ENCODE assay signal across 8 cellular contexts in the genomic region with DNA sequence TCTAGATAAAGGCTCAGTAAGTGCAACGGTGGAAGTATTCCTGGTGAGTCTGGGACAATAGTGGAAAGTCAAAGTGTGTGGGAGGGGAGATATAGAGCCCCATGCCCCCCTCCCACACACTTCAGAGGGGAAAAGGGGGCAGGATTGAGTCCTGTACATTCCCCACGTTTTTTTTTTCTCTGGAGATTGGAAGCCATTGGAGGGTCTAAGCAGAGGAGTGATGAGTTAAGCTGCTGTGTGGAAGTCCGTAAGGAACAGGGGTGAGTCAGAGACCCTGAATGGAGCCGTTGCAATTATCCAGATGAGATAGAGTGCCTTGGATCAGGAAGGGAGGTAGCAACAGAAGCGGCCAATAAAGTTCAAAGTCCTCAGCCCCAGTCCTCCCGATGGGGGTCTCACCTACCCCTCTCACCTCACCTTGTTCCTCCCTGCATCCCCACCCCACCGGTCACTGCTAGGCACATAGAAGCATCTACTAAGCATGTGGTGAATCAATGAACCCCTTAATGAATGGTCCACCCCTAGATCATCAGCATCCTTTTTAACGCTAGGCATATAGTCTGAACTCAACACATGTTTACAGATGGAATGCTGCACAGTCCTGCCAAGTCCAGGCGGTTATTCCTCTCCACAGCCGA. TPM values are rescaled to one million over a fixed set of nuclear protein-coding genes. Genes with fewer than 3 reads are reported as not detected.
DNase-seq lines count a peak whose midpoint lies in the region; ATAC-seq and TF ChIP-seq lines count a peak whose summit lies in the region.

No MANE protein-coding gene starts in this region.

- H3K27me3 Mint-ChIP-seq in neural progenitor cell (ENCODE audit: insufficient read depth, low read depth) = peaks cover 7% of the 10 kb centered on the region

- H3K4me1 ChIP-seq in SJSA1 (replicated peaks) (peaks cover 11% of the 10 kb centered on the region), esophagus muscularis mucosa (peaks cover 17 to 23% (median 19%) of the 10 kb centered on the region in 4 donors), neural progenitor cell (peaks cover 5% of the 10 kb centered on the region)

- H3K4me3 Mint-ChIP-seq in neural progenitor cell = peak overlapping the region; percentile 91

- H3K27ac ChIP-seq in SJSA1 (peak overlapping the region; percentile 83), esophagus muscularis mucosa (replicated peaks in 1 of 4) (peak overlapping the region; percentile 88 to 96 (median 94)), neural progenitor cell (no peak overlapping the region)

- 37% methylated on average over 10 of the region's 10 CpGs for WGBS in esophagus muscularis mucosa

- peak overlapping the region; percentile 95 for H3K27ac Mint-ChIP-seq in neural progenitor cell

- H3K4me2 ChIP-seq in neural progenitor cell = peak overlapping the region; percentile 96

- ATAC-seq in HG02870 (IDR thresholded peaks at IDR 0.05; ENCODE audit: unreplicated experiment) (no peak), GM21529 (IDR thresholded peaks at IDR 0.05; ENCODE audit: unreplicated experiment) (no peak)

- no peaks in the 10 kb centered on the region for H4K20me1 ChIP-seq in neural progenitor cell (ENCODE audit: low read depth)

- H3K79me2 ChIP-seq in neural progenitor cell (ENCODE audit: low read depth) = peaks cover 10% of the 10 kb centered on the region

- TF ChIP-seq EP300 in esophagus muscularis mucosa (IDR thresholded peaks at IDR 0.05) = no peak

- H3K9me3 ChIP-seq in SJSA1 (replicated peaks) = no peaks in the 10 kb centered on the region
- no peaks in the 10 kb centered on the region for H3K9me3 ChIP-seq in esophagus muscularis mucosa
- no peaks in the 10 kb centered on the region for H3K9me3 ChIP-seq in neural progenitor cell (ENCODE audit: low read depth)

- H3F3A ChIP-seq in neural progenitor cell (ENCODE audit: low read depth) = peaks cover 17% of the 10 kb centered on the region

- peaks cover 23% of the 10 kb centered on the region for H3K4me1 Mint-ChIP-seq in neural progenitor cell

- no peaks in the 10 kb centered on the region for H3K9me3 Mint-ChIP-seq in neural progenitor cell

- DNase-seq in activated effector memory CD4-positive, alpha-beta T cell treated with anti-CD3 and anti-CD28 coated beads, Interleukin-2, amount 50 U/mL, for 16 hours = peak; percentile 1
- DNase-seq in activated effector memory CD4-positive, alpha-beta T cell treated with Interleukin-2 at 50 U/mL for 16 hours = no peak
- DNase-seq in SJSA1 (ENCODE audit: low read depth in 1 of 2, low spot score in 2 of 2) = peak in 1 of 2 experiments; percentile 32
- no peak for DNase-seq in esophagus muscularis mucosa (ENCODE audit: extremely low spot score)
- DNase-seq in neural progenitor cell (ENCODE audit: low spot score) = no peak
- no peak for DNase-seq in mesenteric fat pad (ENCODE audit: low spot score)

- no peak overlapping the region for H3K9ac ChIP-seq in neural progenitor cell

- H2AFZ ChIP-seq in neural progenitor cell (replicated peaks) = peak overlapping the region; percentile 48

- TF ChIP-seq POLR2A in esophagus muscularis mucosa (IDR thresholded peaks at IDR 0.05; ENCODE audit: low read depth) = no peak

- H3K36me3 Mint-ChIP-seq in neural progenitor cell = peaks cover 2% of the 10 kb centered on the region

- no peaks in the 10 kb centered on the region for H3K27me3 ChIP-seq in SJSA1 (replicated peaks)
- no peaks in the 10 kb centered on the region for H3K27me3 ChIP-seq in esophagus muscularis mucosa
- no peaks in the 10 kb centered on the region for H3K27me3 ChIP-seq in neural progenitor cell

- no peak for TF ChIP-seq CTCF in esophagus muscularis mucosa (IDR thresholded peaks at IDR 0.05)
- TF ChIP-seq CTCF in neural progenitor cell (IDR thresholded peaks at IDR 0.05) = no peak

- peak overlapping the region; percentile 61 for H3K4me3 ChIP-seq in SJSA1
- peak overlapping the region; percentile 70 to 95 (median 82) for H3K4me3 ChIP-seq in esophagus muscularis mucosa
- peak overlapping the region; percentile 92 for H3K4me3 ChIP-seq in neural progenitor cell

- intact Hi-C loops in esophagus muscularis mucosa (cut with DNase I) = no loop called here

- H3K36me3 ChIP-seq in SJSA1 (peaks cover 16% of the 10 kb centered on the region), esophagus muscularis mucosa (peaks cover 6 to 23% (median 21%) of the 10 kb centered on the region in 4 donors), neural progenitor cell (no peaks in the 10 kb centered on the region)

RNA-seq across cellular contexts. Expression of a gene that starts 0.7 kb away (rescaled TPM):
- total RNA-seq in SJSA1 (2014; rRNA removed; shearing (Covaris generic)) = 0.97 and 5.5 TPM in 2 replicates
- 1 to 10 TPM; 7.5 to 9.0 (median 7.5) TPM for total RNA-seq in esophagus muscularis mucosa
- total RNA-seq in neural progenitor cell (ENCODE audit: low replicate concordance) = 4.1 and 6.3 TPM in 2 replicates
- 12.7 TPM for total RNA-seq in mesenteric fat pad
